ENCODE assay signal across 9 cellular contexts in genomic region chr11:128587415-128587814, GRCh38. TPM values are rescaled to one million over a fixed set of nuclear protein-coding genes. Genes with fewer than 3 reads are reported as not detected.
A peak's percentile ranks its signal among the peaks of the same experiment; 100 is the strongest.
DNase-seq lines count a peak whose midpoint lies in the region; ATAC-seq and TF ChIP-seq lines count a peak whose summit lies in the region.
"Had no signal": no experiment of that assay in that cellular context is flagged by ENCODE, and none has a peak within 500 bp of the region (broad histone marks: within the 10 kb centered on the region; RNA-seq: fewer than 3 reads in every experiment).

Gene ETS1, minus strand, starts transcription at chr11:128587558. Its CDS starts 14,428 bp downstream, at chr11:128573130.

- WGBS in adipose tissue, 3 donors, result 28 to 45% (median 38%) methylated on average over 4 of the region's 4 CpGs
- WGBS in spleen, 5 donors, result 56 to 70% (median 65%) methylated on average over 4 of the region's 4 CpGs

- intact Hi-C loops in spleen (cut with DNase I; ENCODE audit: low total_unique reads), result no loop called here

- no peak for TF ChIP-seq CTCF in spleen (IDR thresholded peaks at IDR 0.05 in 8 of 11, conservative IDR thresholded peaks at IDR 0.05 in 3 of 11)
- no peak for TF ChIP-seq CTCF in BE2C (IDR thresholded peaks at IDR 0.05; ENCODE audit: low read depth, low read length)

- ATAC-seq in GM21717 (IDR thresholded peaks at IDR 0.05; ENCODE audit: unreplicated experiment), result no peak

- H3K4me1 ChIP-seq in iPS-20b (ENCODE audit: insufficient read depth, low read length) (peaks cover 30% of the 10 kb centered on the region), spleen (peaks cover 0 to 35% (median 17%) of the 10 kb centered on the region in 6 donors), BE2C (no peaks in the 10 kb centered on the region)

- H3K9ac ChIP-seq in iPS-20b (ENCODE audit: low read depth, low read length), result peak within 1 kb of the TSS; percentile 63; the same call in 1 of the 2 replicates

- H3K27me3 ChIP-seq in MG63, result no peaks in the 10 kb centered on the region
- peaks cover 44% of the 10 kb centered on the region; the same call in 1 of the 2 replicates for H3K27me3 ChIP-seq in iPS-20b (ENCODE audit: insufficient read depth, low read length)
- H3K27me3 ChIP-seq in spleen (replicated peaks in 1 of 7), result no peaks in the 10 kb centered on the region
- H3K27me3 ChIP-seq in BE2C, result no peaks in the 10 kb centered on the region; the same call in 1 of the 2 replicates

- peak; percentile 42 for DNase-seq in MG63
- DNase-seq in spleen, result no peak
- no peak for DNase-seq in BE2C
- no peak for DNase-seq in NCI-H1436 treated with DMSO at 0.1 percent for 48 hours (lab: John Stamatoyannopoulos, UW)
- DNase-seq in NCI-H2107 treated with DMSO at 0.1 percent for 48 hours (lab: John Stamatoyannopoulos, UW; ENCODE audit: unreplicated experiment), result no peak
- DNase-seq: stimulated activated CD4-positive, alpha-beta T cell treated with anti-CD3 and anti-CD28 coated beads, Interleukin-4, amount 100 ng/mL, for 1 hour had no signal

- H3K36me3 ChIP-seq in MG63 (no peaks in the 10 kb centered on the region), iPS-20b (ENCODE audit: insufficient read depth, low read depth, low read length) (no peaks in the 10 kb centered on the region), spleen (no peaks in the 10 kb centered on the region), BE2C (no peaks in the 10 kb centered on the region)

- H3K4me3 ChIP-seq in MG63 (no peak within 1 kb of the TSS), iPS-20b (ENCODE audit: low read length) (peak within 1 kb of the TSS; percentile 78), spleen (peak within 1 kb of the TSS; percentile 18 to 68 (median 36)), BE2C (ENCODE audit: low read depth, low read length) (no peak within 1 kb of the TSS)

- H3K9me3 ChIP-seq in MG63 (no peaks in the 10 kb centered on the region), iPS-20b (ENCODE audit: insufficient read depth, low read depth, low read length) (no peaks in the 10 kb centered on the region), spleen (no peaks in the 10 kb centered on the region), BE2C (no peaks in the 10 kb centered on the region)

- H3K27ac ChIP-seq in adipose tissue (ENCODE audit: low read depth, low read length), result no peak within 1 kb of the TSS
- H3K27ac ChIP-seq in iPS-20b (ENCODE audit: low read length), result no peak within 1 kb of the TSS
- H3K27ac ChIP-seq in spleen, result peak within 1 kb of the TSS; percentile 43 to 82 (median 72)

- peak in 1 of 3 donors; percentile 67 for TF ChIP-seq POLR2A in spleen (IDR thresholded peaks at IDR 0.05)

RNA-seq across cellular contexts. Expression of gene ETS1, which starts in this region (rescaled TPM):
- 69.8 and 70.5 TPM in 2 replicates for total RNA-seq in MG63 (2014; rRNA removed; shearing (Covaris generic); ENCODE audit: low replicate concordance)
- 10 to 100 TPM; 13.7 to 89.4 (median 51.5) TPM for polyA plus RNA-seq in adipose tissue
- 100 to 1,000 TPM; 328 to 455 (median 371) TPM for total RNA-seq in spleen
- 10 to 100 TPM; 58.1 to 95.2 (median 90.3) TPM for polyA plus RNA-seq in spleen
- 23.4 TPM for polyA plus RNA-seq in BE2C (2012; ENCODE audit: insufficient read depth, insufficient read length, low read depth)

Comparison
In these comparisons a context has a peak if more than half of its experiments do, and no peak if none do; other contexts are left out.
1. H3K4me3 ChIP-seq: peak in iPS-20b (single experiment) and spleen (8 of 8); none in MG63 (single experiment) and BE2C (single experiment).
2. H3K27ac ChIP-seq: peak in spleen (8 of 8); none in adipose tissue (single experiment) and iPS-20b (single experiment).